In genomic region chr9:133758228-133758627, GRCh38 we compare ENCODE assay signal across 15 cellular contexts.
"Had no signal": no experiment of that assay in that cellular context is flagged by ENCODE, and none has a peak within 500 bp of the region (broad histone marks: within the 10 kb centered on the region; RNA-seq: fewer than 3 reads in every experiment).

No MANE protein-coding gene starts in this region.

- H3K27ac ChIP-seq: gastrocnemius medialis, SK-N-MC, transverse colon, VCaP had no signal

- ATAC-seq: activated CD8-positive, alpha-beta T cell treated with anti-CD3 and anti-CD28 coated beads for 36 hours; gastrocnemius medialis; right cardiac atrium; stimulated activated effector memory CD8-positive, alpha-beta T cell treated with anti-CD3 and anti-CD28 coated beads, Interleukin-12 subunit alpha, Interleukin-12 subunit beta, amount 100 ng/mL, for 72 hours had no signal

- H3K9me3 Mint-ChIP-seq: activated CD8-positive, alpha-beta T cell treated with anti-CD3 and anti-CD28 coated beads for 36 hours; stimulated activated effector memory CD8-positive, alpha-beta T cell treated with anti-CD3 and anti-CD28 coated beads, Interleukin-12 subunit alpha, Interleukin-12 subunit beta, amount 100 ng/mL, for 72 hours had no signal

- H3K4me2 ChIP-seq: smooth muscle cell had no signal

- H3K27ac Mint-ChIP-seq: activated CD8-positive, alpha-beta T cell treated with anti-CD3 and anti-CD28 coated beads for 36 hours; activated naive CD8-positive, alpha-beta T cell; progenitor cell of endocrine pancreas; stimulated activated effector memory CD8-positive, alpha-beta T cell treated with anti-CD3 and anti-CD28 coated beads, Interleukin-12 subunit alpha, Interleukin-12 subunit beta, amount 100 ng/mL, for 72 hours had no signal

- FAIRE-seq: bronchial epithelial cell had no signal

- H3K9me3 ChIP-seq: gastrocnemius medialis, transverse colon had no signal

- H3K4me3 ChIP-seq: gastrocnemius medialis, SK-N-MC, smooth muscle cell, transverse colon had no signal

- H3K4me3 Mint-ChIP-seq: activated CD8-positive, alpha-beta T cell treated with anti-CD3 and anti-CD28 coated beads for 36 hours; activated naive CD8-positive, alpha-beta T cell; stimulated activated effector memory CD8-positive, alpha-beta T cell treated with anti-CD3 and anti-CD28 coated beads, Interleukin-12 subunit alpha, Interleukin-12 subunit beta, amount 100 ng/mL, for 72 hours had no signal

- H3K36me3 Mint-ChIP-seq: activated naive CD8-positive, alpha-beta T cell; stimulated activated effector memory CD8-positive, alpha-beta T cell treated with anti-CD3 and anti-CD28 coated beads, Interleukin-12 subunit alpha, Interleukin-12 subunit beta, amount 100 ng/mL, for 72 hours had no signal

- H3K27me3 Mint-ChIP-seq: progenitor cell of endocrine pancreas had no signal

- H3K36me3 ChIP-seq: gastrocnemius medialis had no signal

- DNase-seq: activated CD4-positive, alpha-beta T cell treated with anti-CD3 and anti-CD28 coated beads for 4 hours; activated CD8-positive, alpha-beta T cell treated with anti-CD3 and anti-CD28 coated beads for 36 hours; activated T-cell treated with anti-CD3 and anti-CD28 coated beads for 4 hours; effector CD4-positive, alpha-beta T cell; T-helper 1 cell; transverse colon had no signal

- H3K4me1 Mint-ChIP-seq: stimulated activated effector memory CD8-positive, alpha-beta T cell treated with anti-CD3 and anti-CD28 coated beads, Interleukin-12 subunit alpha, Interleukin-12 subunit beta, amount 100 ng/mL, for 72 hours had no signal

- H3K4me1 ChIP-seq: gastrocnemius medialis, transverse colon had no signal
